Comparison of ENCODE assay signal across 8 cellular contexts in genomic region chr3:43894176-43895049, GRCh38.
DNase-seq lines count a peak whose midpoint lies in the region; ATAC-seq, FAIRE-seq and TF ChIP-seq lines count a peak whose summit lies in the region.

No MANE protein-coding gene starts in this region.

- peak overlapping the region; percentile 91 for H3K4me2 ChIP-seq in astrocyte (ENCODE audit: low read length)

- no peak for FAIRE-seq in astrocyte (lab: Jason Lieb, UNC)

- peaks cover 6% of the 10 kb centered on the region for H3K4me1 Mint-ChIP-seq in astrocyte (ENCODE audit: low read depth, unreplicated experiment)

- DNase-seq in activated T-cell treated with anti-CD3 and anti-CD28 coated beads for 24 hours (ENCODE audit: low read depth) (peak; percentile 16), activated T-cell treated with anti-CD3 and anti-CD28 coated beads for 4 hours (no peak), NCI-H510A treated with DMSO at 0.1 percent for 48 hours (lab: John Stamatoyannopoulos, UW) (peak; percentile 33), astrocyte (ENCODE audit: low read depth) (peak; percentile 65), hepatic stellate cell (ENCODE audit: low spot score) (peak; percentile 60), posterior cingulate gyrus (peak in 9 of 10 donors; percentile 33 to 91 (median 57))

- peak overlapping the region; percentile 69 for H3K27ac ChIP-seq in astrocyte (ENCODE audit: low read depth, low read length)

- ATAC-seq in HG02970 (IDR thresholded peaks at IDR 0.05; ENCODE audit: low FRiP score, unreplicated experiment), result no peak
- ATAC-seq in GM21529 (IDR thresholded peaks at IDR 0.05; ENCODE audit: unreplicated experiment), result no peak

- peak overlapping the region; percentile 79 for H3K9ac ChIP-seq in astrocyte (ENCODE audit: low read length)

- H4K20me1 ChIP-seq in astrocyte (ENCODE audit: insufficient read depth, low read length), result no peaks in the 10 kb centered on the region

- peak overlapping the region; percentile 73 for H3K4me3 Mint-ChIP-seq in astrocyte (ENCODE audit: unreplicated experiment)

- no peaks in the 10 kb centered on the region for H3K79me2 ChIP-seq in astrocyte (ENCODE audit: insufficient read depth, low read length)

- H3K36me3 ChIP-seq in astrocyte (ENCODE audit: insufficient read depth, low read length), result no peaks in the 10 kb centered on the region

- TF ChIP-seq CTCF in astrocyte (IDR thresholded peaks at IDR 0.05; ENCODE audit: insufficient read depth, low read depth, low read length), result no peak

- peaks cover 6% of the 10 kb centered on the region for H3K27me3 Mint-ChIP-seq in astrocyte (ENCODE audit: low read depth, unreplicated experiment)

- H3K27ac Mint-ChIP-seq in astrocyte (ENCODE audit: unreplicated experiment), result peak overlapping the region; percentile 44

- peaks cover 6% of the 10 kb centered on the region for H3K36me3 Mint-ChIP-seq in astrocyte (ENCODE audit: low read depth, unreplicated experiment)

- H3K4me1 ChIP-seq in astrocyte (ENCODE audit: insufficient read depth, low read length), result peaks cover 14% of the 10 kb centered on the region

- no peaks in the 10 kb centered on the region for H3K27me3 ChIP-seq in astrocyte (ENCODE audit: insufficient read depth, low read length)

- H3K9me3 ChIP-seq in astrocyte (ENCODE audit: insufficient read depth, low read depth, low read length), result no peaks in the 10 kb centered on the region

- peak overlapping the region; percentile 69 for H3K4me3 ChIP-seq in astrocyte (ENCODE audit: insufficient read depth, low read depth, low read length)

- intact Hi-C loops in posterior cingulate gyrus (cut with DNase I), result no loop called here

- peaks cover 10% of the 10 kb centered on the region for H3K9me3 Mint-ChIP-seq in astrocyte (ENCODE audit: unreplicated experiment)

- peak overlapping the region; percentile 95 for H2AFZ ChIP-seq in astrocyte (ENCODE audit: low read depth, low read length)
